ENCODE assay signal across 1 cellular context in genomic region chrX:54044126-54044876, GRCh38.
TF ChIP-seq lines count a peak whose summit lies in the region.

Gene PHF8, minus strand, starts transcription at chrX:54044473. Its CDS starts 1,745 bp downstream, at chrX:54042728.

TF ChIP-seq in IMR-90, 13 proteins besides CTCF, POLR2A, EP300 and RAD21 (continued from another document):
- no peak; the same call in 1 of the 2 replicates for TF ChIP-seq MAZ (IDR thresholded peaks at IDR 0.05; ENCODE audit: borderline replicate concordance, low read depth, low read length)
- TF ChIP-seq CEBPB (IDR thresholded peaks at IDR 0.05; ENCODE audit: low read depth, low read length) = no peak
- no peak for TF ChIP-seq MAFK (IDR thresholded peaks at IDR 0.05; ENCODE audit: low read depth, low read length)
- no peak for TF ChIP-seq SMC3 (IDR thresholded peaks at IDR 0.05; ENCODE audit: low read depth, low read length)
